14 cellular contexts compared by ENCODE assay signal in the genomic region with DNA sequence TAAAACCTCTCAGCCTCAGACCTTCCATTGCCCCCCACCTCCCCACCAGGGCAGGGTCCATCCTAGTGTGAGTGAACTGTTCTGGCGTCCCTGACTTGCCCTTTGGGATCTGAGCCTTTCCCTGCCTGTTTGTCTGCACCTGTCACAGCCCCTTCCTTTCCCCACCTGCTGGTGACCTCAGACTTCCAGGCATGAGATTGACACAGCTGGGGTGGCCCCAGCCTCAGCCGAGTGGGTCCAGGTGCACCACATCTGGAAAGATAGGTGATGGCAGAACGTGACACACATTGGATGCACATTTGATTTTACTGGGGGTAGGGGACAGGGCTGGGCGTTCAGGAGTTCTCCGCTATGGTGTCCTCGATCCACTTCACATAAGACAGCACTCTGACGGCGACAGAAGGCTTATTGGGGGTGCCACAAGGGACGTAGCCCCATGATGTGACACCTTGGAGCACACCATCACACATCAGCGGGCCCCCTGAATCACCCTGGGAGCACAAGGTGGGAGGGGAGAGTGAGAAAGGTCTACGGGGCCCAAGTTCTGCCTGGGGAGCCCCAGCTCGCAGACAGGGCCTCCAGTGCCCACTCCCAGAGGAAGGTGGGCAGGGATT. TPM values are rescaled to one million over a fixed set of nuclear protein-coding genes. Genes with fewer than 3 reads are reported as not detected.
DNase-seq lines count a peak whose midpoint lies in the region; ATAC-seq and TF ChIP-seq lines count a peak whose summit lies in the region.
"Had no signal": no experiment of that assay in that cellular context is flagged by ENCODE, and none has a peak within 500 bp of the region (broad histone marks: within the 10 kb centered on the region; RNA-seq: fewer than 3 reads in every experiment).

No MANE protein-coding gene starts in this region.

- H3K27ac Mint-ChIP-seq in activated naive CD4-positive, alpha-beta T cell treated with anti-CD3 and anti-CD28 coated beads, Interleukin-2, amount 50 U/mL, for 24 hours: no peak overlapping the region
- H3K27ac Mint-ChIP-seq in activated naive CD4-positive, alpha-beta T cell treated with anti-CD3 and anti-CD28 coated beads, Interleukin-2, amount 50 U/mL, for 72 hours: no peak overlapping the region
- H3K27ac Mint-ChIP-seq in chondrocyte (ENCODE audit: unreplicated experiment) (no peak overlapping the region), type B pancreatic cell (no peak overlapping the region)
- H3K27ac Mint-ChIP-seq: HFFc6 had no signal

- H3K27me3 ChIP-seq in lower lobe of right lung (ENCODE audit: low read depth): peaks cover 69% of the 10 kb centered on the region

- H3K27me3 Mint-ChIP-seq in activated naive CD4-positive, alpha-beta T cell treated with anti-CD3 and anti-CD28 coated beads, Interleukin-2, amount 50 U/mL, for 24 hours: peaks cover 50% of the 10 kb centered on the region
- H3K27me3 Mint-ChIP-seq in chondrocyte (ENCODE audit: low read depth) (peaks cover 71% of the 10 kb centered on the region), type B pancreatic cell (peaks cover 87% of the 10 kb centered on the region)

- peaks cover 8% of the 10 kb centered on the region for H3K4me1 ChIP-seq in lower lobe of right lung

- H3K36me3 ChIP-seq in lower lobe of right lung: no peaks in the 10 kb centered on the region
- H3K36me3 ChIP-seq: heart right ventricle, right atrium auricular region had no signal

- H3K9me3 Mint-ChIP-seq in activated naive CD4-positive, alpha-beta T cell treated with anti-CD3 and anti-CD28 coated beads, Interleukin-2, amount 50 U/mL, for 24 hours: no peaks in the 10 kb centered on the region
- no peaks in the 10 kb centered on the region for H3K9me3 Mint-ChIP-seq in activated naive CD4-positive, alpha-beta T cell treated with anti-CD3 and anti-CD28 coated beads, Interleukin-2, amount 50 U/mL, for 72 hours
- no peaks in the 10 kb centered on the region for H3K9me3 Mint-ChIP-seq in chondrocyte (ENCODE audit: low read depth)
- H3K9me3 Mint-ChIP-seq in type B pancreatic cell: peaks cover 5% of the 10 kb centered on the region
- H3K9me3 Mint-ChIP-seq: HFFc6 had no signal

- no peaks in the 10 kb centered on the region for H3K36me3 Mint-ChIP-seq in activated naive CD4-positive, alpha-beta T cell treated with anti-CD3 and anti-CD28 coated beads, Interleukin-2, amount 50 U/mL, for 24 hours
- H3K36me3 Mint-ChIP-seq in activated naive CD4-positive, alpha-beta T cell treated with anti-CD3 and anti-CD28 coated beads, Interleukin-2, amount 50 U/mL, for 72 hours: peaks cover 10 to 14% of the 10 kb centered on the region in 2 donors
- H3K36me3 Mint-ChIP-seq in chondrocyte (ENCODE audit: low read depth) (peaks cover 1% of the 10 kb centered on the region), type B pancreatic cell (no peaks in the 10 kb centered on the region)

- H3K27ac ChIP-seq in lower lobe of right lung: no peak overlapping the region
- H3K27ac ChIP-seq: heart right ventricle, KMS-11, right atrium auricular region had no signal

- ATAC-seq in activated naive CD4-positive, alpha-beta T cell treated with anti-CD3 and anti-CD28 coated beads, Interleukin-2, amount 50 U/mL, for 72 hours: no peak
- ATAC-seq in GM21367 (IDR thresholded peaks at IDR 0.05; ENCODE audit: unreplicated experiment) (no peak), lower lobe of right lung (no peak)

- intact Hi-C loops in lower lobe of right lung (cut with DNase I): no loop called here

- H3K4me3 ChIP-seq in lower lobe of right lung: no peak overlapping the region

- no peaks in the 10 kb centered on the region for H3K9me3 ChIP-seq in lower lobe of right lung
- H3K9me3 ChIP-seq: heart right ventricle, right atrium auricular region had no signal

- H3K4me3 Mint-ChIP-seq in activated naive CD4-positive, alpha-beta T cell treated with anti-CD3 and anti-CD28 coated beads, Interleukin-2, amount 50 U/mL, for 24 hours: peak overlapping the region; percentile 23
- H3K4me3 Mint-ChIP-seq in chondrocyte (ENCODE audit: unreplicated experiment) (peak overlapping the region; percentile 16), type B pancreatic cell (peak overlapping the region; percentile 78)
- H3K4me3 Mint-ChIP-seq: HFFc6 had no signal

- TF ChIP-seq CTCF in chondrocyte (IDR thresholded peaks at IDR 0.05) (no peak), type B pancreatic cell (conservative IDR thresholded peaks at IDR 0.05) (no peak), lower lobe of right lung (IDR thresholded peaks at IDR 0.05) (no peak)

- H3K4me1 Mint-ChIP-seq in activated naive CD4-positive, alpha-beta T cell treated with anti-CD3 and anti-CD28 coated beads, Interleukin-2, amount 50 U/mL, for 24 hours: peaks cover 43% of the 10 kb centered on the region
- H3K4me1 Mint-ChIP-seq in chondrocyte (ENCODE audit: low read depth): peaks cover 13% of the 10 kb centered on the region
- peaks cover 13% of the 10 kb centered on the region for H3K4me1 Mint-ChIP-seq in type B pancreatic cell (ENCODE audit: unreplicated experiment)

- DNase-seq in activated naive CD4-positive, alpha-beta T cell treated with anti-CD3 and anti-CD28 coated beads, Interleukin-2, amount 50 U/mL, for 72 hours (ENCODE audit: low spot score in 2 of 2): no peak
- peak; percentile 61 for DNase-seq in NCI-H146 treated with DMSO at 0.1 percent for 48 hours (lab: John Stamatoyannopoulos, UW; ENCODE audit: unreplicated experiment)
- DNase-seq in chondrocyte (ENCODE audit: low spot score): no peak
- no peak for DNase-seq in type B pancreatic cell (ENCODE audit: extremely low spot score, unreplicated experiment)
- no peak for DNase-seq in stimulated activated CD4-positive, alpha-beta T cell treated with anti-CD3 and anti-CD28 coated beads, Interleukin-15, amount 100 ng/mL, for 24 hours
- no peak for DNase-seq in lower lobe of right lung
- DNase-seq: HFFc6, trophoblast cell had no signal

RNA-seq across cellular contexts. Expression of a gene that starts 4.6 kb away (rescaled TPM):
- total RNA-seq in activated naive CD4-positive, alpha-beta T cell treated with anti-CD3 and anti-CD28 coated beads, Interleukin-2, amount 50 U/mL, for 72 hours: 1 to 10 TPM; 1.2 to 5.0 TPM
- total RNA-seq in chondrocyte (not detected in 3 replicates), type B pancreatic cell (ENCODE audit: low replicate concordance) (1.5 and 2.9 TPM in 2 replicates), lower lobe of right lung (1.9 TPM)
- total RNA-seq: HFFc6 had no signal

RNA-seq across cellular contexts. Expression of a gene that starts 14.4 kb away (rescaled TPM):
- not detected for total RNA-seq in activated naive CD4-positive, alpha-beta T cell treated with anti-CD3 and anti-CD28 coated beads, Interleukin-2, amount 50 U/mL, for 72 hours
- total RNA-seq in chondrocyte (not detected in 3 replicates), type B pancreatic cell (ENCODE audit: low replicate concordance) (0.26 TPM in 1 of 2 replicates, not detected in the other), lower lobe of right lung (not detected)
- total RNA-seq: heart right ventricle, HFFc6, mesenteric fat pad, right atrium auricular region had no signal

RNA-seq across cellular contexts. Expression of a gene that starts 28.8 kb away (rescaled TPM):
- total RNA-seq in activated naive CD4-positive, alpha-beta T cell treated with anti-CD3 and anti-CD28 coated beads, Interleukin-2, amount 50 U/mL, for 72 hours: not detected
- total RNA-seq in chondrocyte: not detected in 3 replicates
- not detected in 2 replicates for total RNA-seq in type B pancreatic cell (ENCODE audit: low replicate concordance)
- not detected for total RNA-seq in lower lobe of right lung
- total RNA-seq: heart right ventricle, HFFc6, mesenteric fat pad, right atrium auricular region had no signal

RNA-seq across cellular contexts. Expression of a gene that starts 35.7 kb away (rescaled TPM):
- not detected for total RNA-seq in activated naive CD4-positive, alpha-beta T cell treated with anti-CD3 and anti-CD28 coated beads, Interleukin-2, amount 50 U/mL, for 72 hours
- total RNA-seq in chondrocyte: not detected in 3 replicates
- not detected in 2 replicates for total RNA-seq in type B pancreatic cell (ENCODE audit: low replicate concordance)
- not detected for total RNA-seq in lower lobe of right lung
- total RNA-seq: heart right ventricle, HFFc6, mesenteric fat pad, right atrium auricular region had no signal

RNA-seq across cellular contexts. Expression of a gene that starts 48.7 kb away (rescaled TPM):
- total RNA-seq in activated naive CD4-positive, alpha-beta T cell treated with anti-CD3 and anti-CD28 coated beads, Interleukin-2, amount 50 U/mL, for 72 hours: not detected
- total RNA-seq in chondrocyte (not detected in 3 replicates), type B pancreatic cell (ENCODE audit: low replicate concordance) (not detected in 2 replicates), lower lobe of right lung (not detected)
- total RNA-seq: heart right ventricle, HFFc6, mesenteric fat pad, right atrium auricular region had no signal

Comparison
In these comparisons a context has a peak if more than half of its experiments do, and no peak if none do; other contexts are left out.
1. H3K4me3 Mint-ChIP-seq: peak in every context shown above with its lines; median percentile 78 in type B pancreatic cell; 23 in activated naive CD4-positive, alpha-beta T cell treated with anti-CD3 and anti-CD28 coated beads, Interleukin-2, amount 50 U/mL, for 24 hours; 16 in chondrocyte.